ENCODE assay signal across 1 cellular context in genomic region chr7:54841772-54842707, GRCh38.
A peak's percentile ranks its signal among the peaks of the same experiment; 100 is the strongest.
TF ChIP-seq lines count a peak whose summit lies in the region.

No MANE protein-coding gene starts in this region.

TF ChIP-seq in HepG2, 621 proteins besides CTCF, POLR2A, EP300 and RAD21 (continued from another document and continues in another):
- TF ChIP-seq ZMYM3 (CRISPR knock-in tag; IDR thresholded peaks at IDR 0.05), result no peak
- TF ChIP-seq ZNF331 (CRISPR knock-in tag; IDR thresholded peaks at IDR 0.05), result no peak
- peak; percentile 48; the same call in 1 of the 2 replicates for TF ChIP-seq YEATS4 (CRISPR knock-in tag; IDR thresholded peaks at IDR 0.05; ENCODE audit: borderline replicate concordance)
- no peak for TF ChIP-seq AKAP8 (CRISPR knock-in tag; IDR thresholded peaks at IDR 0.05)
- TF ChIP-seq TAF15 (IDR thresholded peaks at IDR 0.05; ENCODE audit: low read depth, low read length, poor library complexity, severe bottlenecking), result no peak
- TF ChIP-seq ARID2 (CRISPR knock-in tag; IDR thresholded peaks at IDR 0.05; ENCODE audit: borderline replicate concordance), result no peak
- no peak for TF ChIP-seq ZBTB39 (CRISPR knock-in tag; IDR thresholded peaks at IDR 0.05)
- TF ChIP-seq TERF1 (CRISPR knock-in tag; IDR thresholded peaks at IDR 0.05), result no peak
- TF ChIP-seq BCL6 (CRISPR knock-in tag; IDR thresholded peaks at IDR 0.05), result peak; percentile 20; the same call in 1 of the 2 replicates
- no peak for TF ChIP-seq CCAR2 (optimal IDR thresholded peaks at IDR 0.05; ENCODE audit: low read depth, low read length)
- 0 out of 2 replicates have a peak, but pooled peaks have one; percentile 4 for TF ChIP-seq ZNF770 (CRISPR knock-in tag; IDR thresholded peaks at IDR 0.05)
- TF ChIP-seq BRCA1 (CRISPR knock-in tag; IDR thresholded peaks at IDR 0.05), result no peak
- no peak for TF ChIP-seq MTERF4 (CRISPR knock-in tag; IDR thresholded peaks at IDR 0.05)
- no peak for TF ChIP-seq ZFY (CRISPR knock-in tag; IDR thresholded peaks at IDR 0.05)
- no peak for TF ChIP-seq FOXP4 (CRISPR knock-in tag; IDR thresholded peaks at IDR 0.05)
- TF ChIP-seq U2AF1 (optimal IDR thresholded peaks at IDR 0.05; ENCODE audit: low read depth, low read length), result no peak
- TF ChIP-seq ZNF18 (CRISPR knock-in tag; IDR thresholded peaks at IDR 0.05; ENCODE audit: insufficient replicate concordance), result no peak
- no peak for TF ChIP-seq ZNF713 (CRISPR knock-in tag; IDR thresholded peaks at IDR 0.05)
- no peak for TF ChIP-seq ZNF33A (CRISPR knock-in tag; IDR thresholded peaks at IDR 0.05; ENCODE audit: borderline replicate concordance)
- peak; percentile 39; the same call in 1 of the 2 replicates for TF ChIP-seq ZNF142 (CRISPR knock-in tag; IDR thresholded peaks at IDR 0.05)
- peak; percentile 16 for TF ChIP-seq YY1 (IDR thresholded peaks at IDR 0.05; ENCODE audit: insufficient read depth, insufficient replicate concordance, low read depth, low read length)
- no peak for TF ChIP-seq ZNF761 (CRISPR knock-in tag; conservative IDR thresholded peaks at IDR 0.05)
- no peak for TF ChIP-seq ARNT (IDR thresholded peaks at IDR 0.05)
- TF ChIP-seq ZBTB38 (CRISPR knock-in tag; IDR thresholded peaks at IDR 0.05), result no peak
- no peak for TF ChIP-seq KLF6 (CRISPR knock-in tag; IDR thresholded peaks at IDR 0.05)
- TF ChIP-seq DR1 (CRISPR knock-in tag; IDR thresholded peaks at IDR 0.05), result no peak
- TF ChIP-seq ZNF136 (CRISPR knock-in tag; IDR thresholded peaks at IDR 0.05; ENCODE audit: low read depth), result no peak
- no peak for TF ChIP-seq ZNF580 (CRISPR knock-in tag; IDR thresholded peaks at IDR 0.05; ENCODE audit: borderline replicate concordance, low read depth)
- TF ChIP-seq HDAC2 (CRISPR knock-in tag; IDR thresholded peaks at IDR 0.05), result no peak
- TF ChIP-seq NFRKB (IDR thresholded peaks at IDR 0.05), result no peak
- TF ChIP-seq SOX13 (IDR thresholded peaks at IDR 0.05), result no peak
- TF ChIP-seq SOX13 (CRISPR knock-in tag; conservative IDR thresholded peaks at IDR 0.05 in 1 of 2, IDR thresholded peaks at IDR 0.05 in 1 of 2), result peak in 1 of 2 experiments; percentile 50; a peak in 2 of 4 replicates
- TF ChIP-seq ZFP91 (CRISPR knock-in tag; IDR thresholded peaks at IDR 0.05; ENCODE audit: borderline replicate concordance), result no peak; the same call in 1 of the 2 replicates
- TF ChIP-seq RELA (CRISPR knock-in tag; IDR thresholded peaks at IDR 0.05), result no peak
- TF ChIP-seq ZNF3 (CRISPR knock-in tag; IDR thresholded peaks at IDR 0.05), result peak; percentile 70
- TF ChIP-seq NFYB (CRISPR knock-in tag; IDR thresholded peaks at IDR 0.05), result no peak
- no peak for TF ChIP-seq DZIP1 (CRISPR knock-in tag; IDR thresholded peaks at IDR 0.05)
- no peak for TF ChIP-seq ZNF782 (CRISPR knock-in tag; IDR thresholded peaks at IDR 0.05; ENCODE audit: borderline replicate concordance)
- TF ChIP-seq XRCC5 (optimal IDR thresholded peaks at IDR 0.05; ENCODE audit: low read length), result peak; percentile 46
